In genomic region chr13:24615911-24616472, GRCh38 we compare ENCODE assay signal across 15 cellular contexts.
"Had no signal": no experiment of that assay in that cellular context is flagged by ENCODE, and none has a peak within 500 bp of the region (broad histone marks: within the 10 kb centered on the region; RNA-seq: fewer than 3 reads in every experiment).

No MANE protein-coding gene starts in this region.

- H3K27ac Mint-ChIP-seq: mesothelial cell of epicardium, progenitor cell of endocrine pancreas had no signal

- H3K36me3 ChIP-seq: heart left ventricle, pancreas had no signal

- H3K9me3 ChIP-seq: heart left ventricle, pancreas had no signal

- H3K27me3 ChIP-seq: heart left ventricle, pancreas had no signal

- H3K27ac ChIP-seq: coronary artery, heart left ventricle, pancreas had no signal

- H3K36me3 Mint-ChIP-seq: mesothelial cell of epicardium had no signal

- H3K4me3 Mint-ChIP-seq: mesothelial cell of epicardium had no signal

- H3K4me3 ChIP-seq: coronary artery, heart left ventricle, pancreas, smooth muscle cell had no signal

- ATAC-seq: heart left ventricle, left lobe of liver, pancreas, right cardiac atrium had no signal

- DNase-seq: effector CD4-positive, alpha-beta T cell; foreskin melanocyte; heart left ventricle; hippocampal formation; nucleus accumbens; pancreas; right cardiac atrium; stimulated activated CD4-positive, alpha-beta T cell treated with anti-CD3 and anti-CD28 coated beads, Interleukin-2, amount 100 ng/mL, for 48 hours; stimulated activated naive CD4-positive, alpha-beta T cell treated with Interleukin-2 at 50 U/mL for 16 hours; trophoblast cell had no signal

- H3K4me1 ChIP-seq: pancreas had no signal

- H3K9me3 Mint-ChIP-seq: mesothelial cell of epicardium had no signal
